In genomic region chr16:55021595-55022475, GRCh38 we compare ENCODE assay signal across 1 cellular context.
TF ChIP-seq lines count a peak whose summit lies in the region.

No MANE protein-coding gene starts in this region.

TF ChIP-seq in HepG2, 621 proteins besides CTCF, POLR2A, EP300 and RAD21 (continued from another document):
- TF ChIP-seq SNAPC4 (CRISPR knock-in tag; IDR thresholded peaks at IDR 0.05): no peak
- no peak for TF ChIP-seq ATF5 (CRISPR knock-in tag; IDR thresholded peaks at IDR 0.05; ENCODE audit: low read depth)
- no peak for TF ChIP-seq FOXA1 (IDR thresholded peaks at IDR 0.05)
- no peak for TF ChIP-seq FOXA1 (CRISPR knock-in tag; IDR thresholded peaks at IDR 0.05)
- TF ChIP-seq, protein P1, sequence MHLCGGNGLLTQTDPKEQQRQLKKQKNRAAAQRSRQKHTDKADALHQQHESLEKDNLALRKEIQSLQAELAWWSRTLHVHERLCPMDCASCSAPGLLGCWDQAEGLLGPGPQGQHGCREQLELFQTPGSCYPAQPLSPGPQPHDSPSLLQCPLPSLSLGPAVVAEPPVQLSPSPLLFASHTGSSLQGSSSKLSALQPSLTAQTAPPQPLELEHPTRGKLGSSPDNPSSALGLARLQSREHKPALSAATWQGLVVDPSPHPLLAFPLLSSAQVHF (CRISPR knock-in tag; IDR thresholded peaks at IDR 0.05): no peak
- no peak for TF ChIP-seq NR2F1 (CRISPR knock-in tag; IDR thresholded peaks at IDR 0.05)
- no peak for TF ChIP-seq KAT2B (IDR thresholded peaks at IDR 0.05; ENCODE audit: borderline replicate concordance, low read depth, low read length)
- TF ChIP-seq RAD51 (IDR thresholded peaks at IDR 0.05; ENCODE audit: borderline replicate concordance): no peak
- no peak for TF ChIP-seq HES4 (CRISPR knock-in tag; IDR thresholded peaks at IDR 0.05; ENCODE audit: borderline replicate concordance)
- TF ChIP-seq, protein P2, sequence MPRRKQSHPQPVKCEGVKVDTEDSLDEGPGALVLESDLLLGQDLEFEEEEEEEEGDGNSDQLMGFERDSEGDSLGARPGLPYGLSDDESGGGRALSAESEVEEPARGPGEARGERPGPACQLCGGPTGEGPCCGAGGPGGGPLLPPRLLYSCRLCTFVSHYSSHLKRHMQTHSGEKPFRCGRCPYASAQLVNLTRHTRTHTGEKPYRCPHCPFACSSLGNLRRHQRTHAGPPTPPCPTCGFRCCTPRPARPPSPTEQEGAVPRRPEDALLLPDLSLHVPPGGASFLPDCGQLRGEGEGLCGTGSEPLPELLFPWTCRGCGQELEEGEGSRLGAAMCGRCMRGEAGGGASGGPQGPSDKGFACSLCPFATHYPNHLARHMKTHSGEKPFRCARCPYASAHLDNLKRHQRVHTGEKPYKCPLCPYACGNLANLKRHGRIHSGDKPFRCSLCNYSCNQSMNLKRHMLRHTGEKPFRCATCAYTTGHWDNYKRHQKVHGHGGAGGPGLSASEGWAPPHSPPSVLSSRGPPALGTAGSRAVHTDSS (CRISPR knock-in tag; conservative IDR thresholded peaks at IDR 0.05): no peak
- peak; percentile 47 for TF ChIP-seq STAG1 (CRISPR knock-in tag; IDR thresholded peaks at IDR 0.05)
- TF ChIP-seq, protein P3, sequence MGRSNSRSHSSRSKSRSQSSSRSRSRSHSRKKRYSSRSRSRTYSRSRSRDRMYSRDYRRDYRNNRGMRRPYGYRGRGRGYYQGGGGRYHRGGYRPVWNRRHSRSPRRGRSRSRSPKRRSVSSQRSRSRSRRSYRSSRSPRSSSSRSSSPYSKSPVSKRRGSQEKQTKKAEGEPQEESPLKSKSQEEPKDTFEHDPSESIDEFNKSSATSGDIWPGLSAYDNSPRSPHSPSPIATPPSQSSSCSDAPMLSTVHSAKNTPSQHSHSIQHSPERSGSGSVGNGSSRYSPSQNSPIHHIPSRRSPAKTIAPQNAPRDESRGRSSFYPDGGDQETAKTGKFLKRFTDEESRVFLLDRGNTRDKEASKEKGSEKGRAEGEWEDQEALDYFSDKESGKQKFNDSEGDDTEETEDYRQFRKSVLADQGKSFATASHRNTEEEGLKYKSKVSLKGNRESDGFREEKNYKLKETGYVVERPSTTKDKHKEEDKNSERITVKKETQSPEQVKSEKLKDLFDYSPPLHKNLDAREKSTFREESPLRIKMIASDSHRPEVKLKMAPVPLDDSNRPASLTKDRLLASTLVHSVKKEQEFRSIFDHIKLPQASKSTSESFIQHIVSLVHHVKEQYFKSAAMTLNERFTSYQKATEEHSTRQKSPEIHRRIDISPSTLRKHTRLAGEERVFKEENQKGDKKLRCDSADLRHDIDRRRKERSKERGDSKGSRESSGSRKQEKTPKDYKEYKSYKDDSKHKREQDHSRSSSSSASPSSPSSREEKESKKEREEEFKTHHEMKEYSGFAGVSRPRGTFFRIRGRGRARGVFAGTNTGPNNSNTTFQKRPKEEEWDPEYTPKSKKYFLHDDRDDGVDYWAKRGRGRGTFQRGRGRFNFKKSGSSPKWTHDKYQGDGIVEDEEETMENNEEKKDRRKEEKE (IDR thresholded peaks at IDR 0.05): no peak
- no peak for TF ChIP-seq ZNF790 (CRISPR knock-in tag; IDR thresholded peaks at IDR 0.05; ENCODE audit: borderline replicate concordance)
- TF ChIP-seq RFX5 (IDR thresholded peaks at IDR 0.05; ENCODE audit: low read depth, low read length): no peak
- TF ChIP-seq ZNF496 (CRISPR knock-in tag; IDR thresholded peaks at IDR 0.05; ENCODE audit: insufficient replicate concordance): no peak
- TF ChIP-seq PHF21A (CRISPR knock-in tag; IDR thresholded peaks at IDR 0.05): no peak
- TF ChIP-seq PAWR (CRISPR knock-in tag; IDR thresholded peaks at IDR 0.05; ENCODE audit: borderline replicate concordance): no peak
- no peak for TF ChIP-seq SNAI1 (CRISPR knock-in tag; IDR thresholded peaks at IDR 0.05; ENCODE audit: borderline replicate concordance)
- peak; percentile 31; the same call in 1 of the 2 replicates for TF ChIP-seq FOSL2 (CRISPR knock-in tag; IDR thresholded peaks at IDR 0.05)
- TF ChIP-seq ZNF713 (CRISPR knock-in tag; IDR thresholded peaks at IDR 0.05): no peak
- TF ChIP-seq FOSL1 (CRISPR knock-in tag; IDR thresholded peaks at IDR 0.05; ENCODE audit: borderline replicate concordance): no peak
- no peak for TF ChIP-seq MED1 (CRISPR knock-in tag; IDR thresholded peaks at IDR 0.05)
- TF ChIP-seq, protein P4, sequence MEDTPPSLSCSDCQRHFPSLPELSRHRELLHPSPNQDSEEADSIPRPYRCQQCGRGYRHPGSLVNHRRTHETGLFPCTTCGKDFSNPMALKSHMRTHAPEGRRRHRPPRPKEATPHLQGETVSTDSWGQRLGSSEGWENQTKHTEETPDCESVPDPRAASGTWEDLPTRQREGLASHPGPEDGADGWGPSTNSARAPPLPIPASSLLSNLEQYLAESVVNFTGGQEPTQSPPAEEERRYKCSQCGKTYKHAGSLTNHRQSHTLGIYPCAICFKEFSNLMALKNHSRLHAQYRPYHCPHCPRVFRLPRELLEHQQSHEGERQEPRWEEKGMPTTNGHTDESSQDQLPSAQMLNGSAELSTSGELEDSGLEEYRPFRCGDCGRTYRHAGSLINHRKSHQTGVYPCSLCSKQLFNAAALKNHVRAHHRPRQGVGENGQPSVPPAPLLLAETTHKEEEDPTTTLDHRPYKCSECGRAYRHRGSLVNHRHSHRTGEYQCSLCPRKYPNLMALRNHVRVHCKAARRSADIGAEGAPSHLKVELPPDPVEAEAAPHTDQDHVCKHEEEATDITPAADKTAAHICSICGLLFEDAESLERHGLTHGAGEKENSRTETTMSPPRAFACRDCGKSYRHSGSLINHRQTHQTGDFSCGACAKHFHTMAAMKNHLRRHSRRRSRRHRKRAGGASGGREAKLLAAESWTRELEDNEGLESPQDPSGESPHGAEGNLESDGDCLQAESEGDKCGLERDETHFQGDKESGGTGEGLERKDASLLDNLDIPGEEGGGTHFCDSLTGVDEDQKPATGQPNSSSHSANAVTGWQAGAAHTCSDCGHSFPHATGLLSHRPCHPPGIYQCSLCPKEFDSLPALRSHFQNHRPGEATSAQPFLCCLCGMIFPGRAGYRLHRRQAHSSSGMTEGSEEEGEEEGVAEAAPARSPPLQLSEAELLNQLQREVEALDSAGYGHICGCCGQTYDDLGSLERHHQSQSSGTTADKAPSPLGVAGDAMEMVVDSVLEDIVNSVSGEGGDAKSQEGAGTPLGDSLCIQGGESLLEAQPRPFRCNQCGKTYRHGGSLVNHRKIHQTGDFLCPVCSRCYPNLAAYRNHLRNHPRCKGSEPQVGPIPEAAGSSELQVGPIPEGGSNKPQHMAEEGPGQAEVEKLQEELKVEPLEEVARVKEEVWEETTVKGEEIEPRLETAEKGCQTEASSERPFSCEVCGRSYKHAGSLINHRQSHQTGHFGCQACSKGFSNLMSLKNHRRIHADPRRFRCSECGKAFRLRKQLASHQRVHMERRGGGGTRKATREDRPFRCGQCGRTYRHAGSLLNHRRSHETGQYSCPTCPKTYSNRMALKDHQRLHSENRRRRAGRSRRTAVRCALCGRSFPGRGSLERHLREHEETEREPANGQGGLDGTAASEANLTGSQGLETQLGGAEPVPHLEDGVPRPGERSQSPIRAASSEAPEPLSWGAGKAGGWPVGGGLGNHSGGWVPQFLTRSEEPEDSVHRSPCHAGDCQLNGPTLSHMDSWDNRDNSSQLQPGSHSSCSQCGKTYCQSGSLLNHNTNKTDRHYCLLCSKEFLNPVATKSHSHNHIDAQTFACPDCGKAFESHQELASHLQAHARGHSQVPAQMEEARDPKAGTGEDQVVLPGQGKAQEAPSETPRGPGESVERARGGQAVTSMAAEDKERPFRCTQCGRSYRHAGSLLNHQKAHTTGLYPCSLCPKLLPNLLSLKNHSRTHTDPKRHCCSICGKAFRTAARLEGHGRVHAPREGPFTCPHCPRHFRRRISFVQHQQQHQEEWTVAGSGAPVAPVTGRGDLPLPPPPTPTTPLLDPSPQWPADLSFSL (CRISPR knock-in tag; IDR thresholded peaks at IDR 0.05): no peak
- TF ChIP-seq ESRRA (CRISPR knock-in tag; IDR thresholded peaks at IDR 0.05; ENCODE audit: low read depth): no peak
- TF ChIP-seq ZNF614 (CRISPR knock-in tag; IDR thresholded peaks at IDR 0.05; ENCODE audit: borderline replicate concordance): no peak
- TF ChIP-seq ZNF101 (CRISPR knock-in tag; IDR thresholded peaks at IDR 0.05; ENCODE audit: borderline replicate concordance, low read depth): no peak
- no peak for TF ChIP-seq JUND (CRISPR knock-in tag; IDR thresholded peaks at IDR 0.05)
